In the genomic region with DNA sequence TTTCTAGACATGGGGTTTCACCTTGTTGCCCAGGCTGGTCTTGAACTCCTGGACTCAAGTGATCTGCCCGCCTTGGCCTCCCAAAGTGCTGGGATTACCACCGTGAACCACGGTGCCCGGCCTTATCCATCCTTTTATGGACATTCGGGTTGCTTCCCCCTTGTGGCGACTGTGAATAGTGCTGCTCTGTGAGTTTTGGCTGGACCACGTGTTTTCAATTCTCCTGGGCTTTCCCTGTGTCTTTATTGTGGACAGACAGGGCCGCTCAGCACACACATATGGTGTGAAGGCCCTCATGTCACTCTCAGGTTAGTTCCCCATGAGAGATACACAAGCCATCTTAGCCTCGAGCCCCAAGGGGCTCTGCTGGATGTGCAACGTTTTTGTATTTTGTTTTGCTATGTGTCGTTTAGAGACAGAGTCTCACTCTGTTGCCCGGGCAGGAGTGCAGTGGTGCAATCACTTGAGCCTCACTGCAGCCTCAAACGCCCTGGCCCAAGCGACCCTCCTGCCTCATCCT, we compare ENCODE assay signal across 1 cellular context.
TF ChIP-seq lines count a peak whose summit lies in the region.

No MANE protein-coding gene starts in this region.

TF ChIP-seq in K562, 482 proteins besides CTCF, POLR2A, EP300 and RAD21 (continued from another document and continues in another):
- TF ChIP-seq, protein P1, sequence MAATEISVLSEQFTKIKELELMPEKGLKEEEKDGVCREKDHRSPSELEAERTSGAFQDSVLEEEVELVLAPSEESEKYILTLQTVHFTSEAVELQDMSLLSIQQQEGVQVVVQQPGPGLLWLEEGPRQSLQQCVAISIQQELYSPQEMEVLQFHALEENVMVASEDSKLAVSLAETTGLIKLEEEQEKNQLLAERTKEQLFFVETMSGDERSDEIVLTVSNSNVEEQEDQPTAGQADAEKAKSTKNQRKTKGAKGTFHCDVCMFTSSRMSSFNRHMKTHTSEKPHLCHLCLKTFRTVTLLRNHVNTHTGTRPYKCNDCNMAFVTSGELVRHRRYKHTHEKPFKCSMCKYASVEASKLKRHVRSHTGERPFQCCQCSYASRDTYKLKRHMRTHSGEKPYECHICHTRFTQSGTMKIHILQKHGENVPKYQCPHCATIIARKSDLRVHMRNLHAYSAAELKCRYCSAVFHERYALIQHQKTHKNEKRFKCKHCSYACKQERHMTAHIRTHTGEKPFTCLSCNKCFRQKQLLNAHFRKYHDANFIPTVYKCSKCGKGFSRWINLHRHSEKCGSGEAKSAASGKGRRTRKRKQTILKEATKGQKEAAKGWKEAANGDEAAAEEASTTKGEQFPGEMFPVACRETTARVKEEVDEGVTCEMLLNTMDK (IDR thresholded peaks at IDR 0.05; ENCODE audit: borderline replicate concordance, insufficient read depth, low read depth, low read length, poor library complexity, severe bottlenecking): no peak
- TF ChIP-seq ZNF197 (CRISPR knock-in tag; IDR thresholded peaks at IDR 0.05; ENCODE audit: low read depth): no peak
- TF ChIP-seq, protein P2, sequence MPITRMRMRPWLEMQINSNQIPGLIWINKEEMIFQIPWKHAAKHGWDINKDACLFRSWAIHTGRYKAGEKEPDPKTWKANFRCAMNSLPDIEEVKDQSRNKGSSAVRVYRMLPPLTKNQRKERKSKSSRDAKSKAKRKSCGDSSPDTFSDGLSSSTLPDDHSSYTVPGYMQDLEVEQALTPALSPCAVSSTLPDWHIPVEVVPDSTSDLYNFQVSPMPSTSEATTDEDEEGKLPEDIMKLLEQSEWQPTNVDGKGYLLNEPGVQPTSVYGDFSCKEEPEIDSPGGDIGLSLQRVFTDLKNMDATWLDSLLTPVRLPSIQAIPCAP (CRISPR knock-in tag; IDR thresholded peaks at IDR 0.05; ENCODE audit: borderline replicate concordance): no peak
- TF ChIP-seq, protein P3, sequence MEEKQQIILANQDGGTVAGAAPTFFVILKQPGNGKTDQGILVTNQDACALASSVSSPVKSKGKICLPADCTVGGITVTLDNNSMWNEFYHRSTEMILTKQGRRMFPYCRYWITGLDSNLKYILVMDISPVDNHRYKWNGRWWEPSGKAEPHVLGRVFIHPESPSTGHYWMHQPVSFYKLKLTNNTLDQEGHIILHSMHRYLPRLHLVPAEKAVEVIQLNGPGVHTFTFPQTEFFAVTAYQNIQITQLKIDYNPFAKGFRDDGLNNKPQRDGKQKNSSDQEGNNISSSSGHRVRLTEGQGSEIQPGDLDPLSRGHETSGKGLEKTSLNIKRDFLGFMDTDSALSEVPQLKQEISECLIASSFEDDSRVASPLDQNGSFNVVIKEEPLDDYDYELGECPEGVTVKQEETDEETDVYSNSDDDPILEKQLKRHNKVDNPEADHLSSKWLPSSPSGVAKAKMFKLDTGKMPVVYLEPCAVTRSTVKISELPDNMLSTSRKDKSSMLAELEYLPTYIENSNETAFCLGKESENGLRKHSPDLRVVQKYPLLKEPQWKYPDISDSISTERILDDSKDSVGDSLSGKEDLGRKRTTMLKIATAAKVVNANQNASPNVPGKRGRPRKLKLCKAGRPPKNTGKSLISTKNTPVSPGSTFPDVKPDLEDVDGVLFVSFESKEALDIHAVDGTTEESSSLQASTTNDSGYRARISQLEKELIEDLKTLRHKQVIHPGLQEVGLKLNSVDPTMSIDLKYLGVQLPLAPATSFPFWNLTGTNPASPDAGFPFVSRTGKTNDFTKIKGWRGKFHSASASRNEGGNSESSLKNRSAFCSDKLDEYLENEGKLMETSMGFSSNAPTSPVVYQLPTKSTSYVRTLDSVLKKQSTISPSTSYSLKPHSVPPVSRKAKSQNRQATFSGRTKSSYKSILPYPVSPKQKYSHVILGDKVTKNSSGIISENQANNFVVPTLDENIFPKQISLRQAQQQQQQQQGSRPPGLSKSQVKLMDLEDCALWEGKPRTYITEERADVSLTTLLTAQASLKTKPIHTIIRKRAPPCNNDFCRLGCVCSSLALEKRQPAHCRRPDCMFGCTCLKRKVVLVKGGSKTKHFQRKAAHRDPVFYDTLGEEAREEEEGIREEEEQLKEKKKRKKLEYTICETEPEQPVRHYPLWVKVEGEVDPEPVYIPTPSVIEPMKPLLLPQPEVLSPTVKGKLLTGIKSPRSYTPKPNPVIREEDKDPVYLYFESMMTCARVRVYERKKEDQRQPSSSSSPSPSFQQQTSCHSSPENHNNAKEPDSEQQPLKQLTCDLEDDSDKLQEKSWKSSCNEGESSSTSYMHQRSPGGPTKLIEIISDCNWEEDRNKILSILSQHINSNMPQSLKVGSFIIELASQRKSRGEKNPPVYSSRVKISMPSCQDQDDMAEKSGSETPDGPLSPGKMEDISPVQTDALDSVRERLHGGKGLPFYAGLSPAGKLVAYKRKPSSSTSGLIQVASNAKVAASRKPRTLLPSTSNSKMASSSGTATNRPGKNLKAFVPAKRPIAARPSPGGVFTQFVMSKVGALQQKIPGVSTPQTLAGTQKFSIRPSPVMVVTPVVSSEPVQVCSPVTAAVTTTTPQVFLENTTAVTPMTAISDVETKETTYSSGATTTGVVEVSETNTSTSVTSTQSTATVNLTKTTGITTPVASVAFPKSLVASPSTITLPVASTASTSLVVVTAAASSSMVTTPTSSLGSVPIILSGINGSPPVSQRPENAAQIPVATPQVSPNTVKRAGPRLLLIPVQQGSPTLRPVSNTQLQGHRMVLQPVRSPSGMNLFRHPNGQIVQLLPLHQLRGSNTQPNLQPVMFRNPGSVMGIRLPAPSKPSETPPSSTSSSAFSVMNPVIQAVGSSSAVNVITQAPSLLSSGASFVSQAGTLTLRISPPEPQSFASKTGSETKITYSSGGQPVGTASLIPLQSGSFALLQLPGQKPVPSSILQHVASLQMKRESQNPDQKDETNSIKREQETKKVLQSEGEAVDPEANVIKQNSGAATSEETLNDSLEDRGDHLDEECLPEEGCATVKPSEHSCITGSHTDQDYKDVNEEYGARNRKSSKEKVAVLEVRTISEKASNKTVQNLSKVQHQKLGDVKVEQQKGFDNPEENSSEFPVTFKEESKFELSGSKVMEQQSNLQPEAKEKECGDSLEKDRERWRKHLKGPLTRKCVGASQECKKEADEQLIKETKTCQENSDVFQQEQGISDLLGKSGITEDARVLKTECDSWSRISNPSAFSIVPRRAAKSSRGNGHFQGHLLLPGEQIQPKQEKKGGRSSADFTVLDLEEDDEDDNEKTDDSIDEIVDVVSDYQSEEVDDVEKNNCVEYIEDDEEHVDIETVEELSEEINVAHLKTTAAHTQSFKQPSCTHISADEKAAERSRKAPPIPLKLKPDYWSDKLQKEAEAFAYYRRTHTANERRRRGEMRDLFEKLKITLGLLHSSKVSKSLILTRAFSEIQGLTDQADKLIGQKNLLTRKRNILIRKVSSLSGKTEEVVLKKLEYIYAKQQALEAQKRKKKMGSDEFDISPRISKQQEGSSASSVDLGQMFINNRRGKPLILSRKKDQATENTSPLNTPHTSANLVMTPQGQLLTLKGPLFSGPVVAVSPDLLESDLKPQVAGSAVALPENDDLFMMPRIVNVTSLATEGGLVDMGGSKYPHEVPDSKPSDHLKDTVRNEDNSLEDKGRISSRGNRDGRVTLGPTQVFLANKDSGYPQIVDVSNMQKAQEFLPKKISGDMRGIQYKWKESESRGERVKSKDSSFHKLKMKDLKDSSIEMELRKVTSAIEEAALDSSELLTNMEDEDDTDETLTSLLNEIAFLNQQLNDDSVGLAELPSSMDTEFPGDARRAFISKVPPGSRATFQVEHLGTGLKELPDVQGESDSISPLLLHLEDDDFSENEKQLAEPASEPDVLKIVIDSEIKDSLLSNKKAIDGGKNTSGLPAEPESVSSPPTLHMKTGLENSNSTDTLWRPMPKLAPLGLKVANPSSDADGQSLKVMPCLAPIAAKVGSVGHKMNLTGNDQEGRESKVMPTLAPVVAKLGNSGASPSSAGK (IDR thresholded peaks at IDR 0.05): peak; percentile 80
- TF ChIP-seq PHB2 (IDR thresholded peaks at IDR 0.05; ENCODE audit: low read depth): no peak
- no peak for TF ChIP-seq ZNF583 (CRISPR knock-in tag; IDR thresholded peaks at IDR 0.05)
- TF ChIP-seq TGIF2 (CRISPR knock-in tag; IDR thresholded peaks at IDR 0.05): no peak
- no peak for TF ChIP-seq MITF (IDR thresholded peaks at IDR 0.05)
- TF ChIP-seq ATF7 (IDR thresholded peaks at IDR 0.05): peak; percentile 28; the same call in 1 of the 2 replicates
- TF ChIP-seq KDM1A (IDR thresholded peaks at IDR 0.05): 0 out of 4 replicates have a peak, but pooled peaks of 1 of the 2 experiments have one; percentile 17
- no peak for TF ChIP-seq RBM25 (IDR thresholded peaks at IDR 0.05; ENCODE audit: low read depth, low read length, severe bottlenecking)
- no peak for TF ChIP-seq CSDE1 (IDR thresholded peaks at IDR 0.05)
- TF ChIP-seq DDX20 (tag; IDR thresholded peaks at IDR 0.05; ENCODE audit: low read depth): no peak
- no peak for TF ChIP-seq ZNF347 (CRISPR knock-in tag; IDR thresholded peaks at IDR 0.05; ENCODE audit: low read depth)
- 0 out of 2 replicates have a peak, but pooled peaks have one; percentile 35 for TF ChIP-seq HDAC2 (IDR thresholded peaks at IDR 0.05)
- no peak for TF ChIP-seq CXXC5 (CRISPR knock-in tag; IDR thresholded peaks at IDR 0.05)
- no peak for TF ChIP-seq BCL6 (CRISPR knock-in tag; IDR thresholded peaks at IDR 0.05)
- TF ChIP-seq ZNF133 (CRISPR knock-in tag; IDR thresholded peaks at IDR 0.05): no peak
- TF ChIP-seq TAF7 (tag; IDR thresholded peaks at IDR 0.05): no peak
- TF ChIP-seq ZNF274 (IDR thresholded peaks at IDR 0.05; ENCODE audit: borderline replicate concordance, low read depth, low read length): no peak
- TF ChIP-seq ZNF717 (CRISPR knock-in tag; IDR thresholded peaks at IDR 0.05): no peak
- no peak for TF ChIP-seq ZC3H11A (IDR thresholded peaks at IDR 0.05; ENCODE audit: low read depth, low read length)
- no peak for TF ChIP-seq NFIC (IDR thresholded peaks at IDR 0.05)
- TF ChIP-seq HDAC1 (IDR thresholded peaks at IDR 0.05): no peak
- TF ChIP-seq ZNF318 (IDR thresholded peaks at IDR 0.05; ENCODE audit: borderline replicate concordance in 1 of 2, low read depth in 1 of 2): no peak
- TF ChIP-seq ZNF395 (CRISPR knock-in tag; IDR thresholded peaks at IDR 0.05): peak; percentile 43
